18 cellular contexts compared by ENCODE assay signal in genomic region chr13:113814435-113814821, GRCh38. TPM values are rescaled to one million over a fixed set of nuclear protein-coding genes. Genes with fewer than 3 reads are reported as not detected.
DNase-seq lines count a peak whose midpoint lies in the region; ATAC-seq and TF ChIP-seq lines count a peak whose summit lies in the region.
"Had no signal": no experiment of that assay in that cellular context is flagged by ENCODE, and none has a peak within 500 bp of the region (broad histone marks: within the 10 kb centered on the region; RNA-seq: fewer than 3 reads in every experiment).

No MANE protein-coding gene starts in this region.

- H3K9ac ChIP-seq in GM23248: no peak overlapping the region

- no peak overlapping the region for H3K4me2 ChIP-seq in GM23248 (ENCODE audit: unreplicated experiment)

- H3K4me3 ChIP-seq in GM23248: no peak overlapping the region
- H3K4me3 ChIP-seq in fibroblast of villous mesenchyme (ENCODE audit: low read depth, low read length): no peak overlapping the region
- H3K4me3 ChIP-seq: adrenal gland, skin epidermis had no signal

- peaks cover 26 to 28% of the 10 kb centered on the region in 2 donors for H3K36me3 Mint-ChIP-seq in stimulated activated naive B cell treated with anti-CD40 and anti-IgM and Interleukin-4, amounts not matched to agents 10 μg/mL and 1 μg/mL and 100 μg/mL, for 72 hours

- H3K36me3 ChIP-seq in GM23248 (ENCODE audit: low read depth): no peaks in the 10 kb centered on the region
- H3K36me3 ChIP-seq: adrenal gland had no signal

- CTCF ChIA-PET in RWPE1 (lab: Yijun Ruan, JAX): interaction anchor here (0.6 to 1.4 kb wide), 3 partner anchors 22 to 133 kb away, joined by 3 read pairs; no protein-coding TSS in a partner anchor

- H3K27ac ChIP-seq in GM23248: no peak overlapping the region
- H3K27ac ChIP-seq in RWPE1: peak overlapping the region; percentile 1
- H3K27ac ChIP-seq: skin epidermis had no signal

- H3K4me3 Mint-ChIP-seq in stimulated activated naive B cell treated with anti-CD40 and anti-IgM and Interleukin-4, amounts not matched to agents 10 μg/mL and 1 μg/mL and 100 μg/mL, for 72 hours: no peak overlapping the region

- H3K27me3 ChIP-seq in GM23248 (replicated peaks; ENCODE audit: insufficient read depth): no peaks in the 10 kb centered on the region
- H3K27me3 ChIP-seq: adrenal gland had no signal

- peaks cover 0 to 4% of the 10 kb centered on the region in 2 donors for H3K9me3 Mint-ChIP-seq in stimulated activated naive B cell treated with anti-CD40 and anti-IgM and Interleukin-4, amounts not matched to agents 10 μg/mL and 1 μg/mL and 100 μg/mL, for 72 hours
- H3K9me3 Mint-ChIP-seq: natural killer cell treated with Interleukin-12 subunit alpha and Interleukin-12 subunit beta and Interleukin-15 and Interleukin-18, amount 100 ng/mL, for 72 hours had no signal

- in situ Hi-C loops in GM23248 (cut with MboI): no loop called here

- POLR2A ChIA-PET in RWPE1 (lab: Yijun Ruan, JAX; ENCODE audit: low non-redundant PET): no interaction called here

- peak overlapping the region; percentile 42 for H3K27ac Mint-ChIP-seq in stimulated activated naive B cell treated with anti-CD40 and anti-IgM and Interleukin-4, amounts not matched to agents 10 μg/mL and 1 μg/mL and 100 μg/mL, for 72 hours

- H3K79me2 ChIP-seq in GM23248 (ENCODE audit: insufficient read depth): no peaks in the 10 kb centered on the region

- WGBS in GM23248 (ENCODE audit: low coverage in 1 of 2, low lambda C conversion rate in 2 of 2, missing lambda C conversion rate in 2 of 2), 2 experiments: 75 to 81% methylated on average over 10 to 11 of the region's 11 CpGs

- peaks cover 21 to 26% of the 10 kb centered on the region in 2 donors for H3K4me1 Mint-ChIP-seq in stimulated activated naive B cell treated with anti-CD40 and anti-IgM and Interleukin-4, amounts not matched to agents 10 μg/mL and 1 μg/mL and 100 μg/mL, for 72 hours

- TF ChIP-seq CTCF in RWPE1 (conservative IDR thresholded peaks at IDR 0.05; ENCODE audit: low read depth): no peak
- TF ChIP-seq CTCF in fibroblast of villous mesenchyme (IDR thresholded peaks at IDR 0.05; ENCODE audit: insufficient read depth, low read depth, low read length): no peak

- DNase-seq in GM23248 (peak; percentile 46), RWPE1 (ENCODE audit: low spot score) (no peak), fibroblast of villous mesenchyme (ENCODE audit: low read depth) (peak; percentile 33), NCI-H1417 treated with DMSO at 0.1 percent for 48 hours (lab: John Stamatoyannopoulos, UW) (no peak), amygdala (lab: John Stamatoyannopoulos, UW) (no peak)
- no peak for DNase-seq in stimulated activated naive B cell treated with anti-CD40 and anti-IgM and Interleukin-4, amounts not matched to agents 10 μg/mL and 1 μg/mL and 100 μg/mL, for 72 hours
- DNase-seq: activated CD4-positive, CD25-positive, alpha-beta regulatory T cell; activated T-cell treated with anti-CD3 and anti-CD28 coated beads for 4 hours; effector memory CD4-positive, alpha-beta T cell; KBM-7; kidney; NCI-H1930; substantia nigra; SW 1271 had no signal

- no peaks in the 10 kb centered on the region for H4K20me1 ChIP-seq in GM23248 (ENCODE audit: insufficient read depth)

- H3K27me3 Mint-ChIP-seq in stimulated activated naive B cell treated with anti-CD40 and anti-IgM and Interleukin-4, amounts not matched to agents 10 μg/mL and 1 μg/mL and 100 μg/mL, for 72 hours: no peaks in the 10 kb centered on the region

- H2AFZ ChIP-seq in GM23248: no peak overlapping the region

- peaks cover 17% of the 10 kb centered on the region for H3K4me1 ChIP-seq in GM23248 (ENCODE audit: insufficient read depth)
- H3K4me1 ChIP-seq: adrenal gland had no signal

- no peaks in the 10 kb centered on the region for H3K9me2 ChIP-seq in GM23248 (ENCODE audit: insufficient read depth)

- H3K9me3 ChIP-seq in GM23248 (ENCODE audit: low read depth): no peaks in the 10 kb centered on the region
- H3K9me3 ChIP-seq: adrenal gland had no signal

- peaks cover 16% of the 10 kb centered on the region; the same call in 1 of the 2 replicates for H3F3A ChIP-seq in GM23248 (ENCODE audit: insufficient read depth)

- ATAC-seq in stimulated activated naive B cell treated with anti-CD40 and anti-IgM and Interleukin-4, amounts not matched to agents 10 μg/mL and 1 μg/mL and 100 μg/mL, for 72 hours (replicated peaks): no peak
- ATAC-seq in GM18519 (IDR thresholded peaks at IDR 0.05; ENCODE audit: low FRiP score, unreplicated experiment): no peak
- ATAC-seq: natural killer cell treated with Interleukin-12 subunit alpha and Interleukin-12 subunit beta and Interleukin-15 and Interleukin-18, amount 100 ng/mL, for 72 hours had no signal

RNA-seq across cellular contexts. Expression of gene GAS6, which starts 49.4 kb away (rescaled TPM):
- 998 and 1,035 TPM in 2 replicates for total RNA-seq in GM23248 (2014; rRNA removed; shearing (Covaris generic))
- 822 and 865 TPM in 2 replicates for polyA plus RNA-seq in GM23248 (2016; fragmentation: Nextera tagmentation; extraction: Ambion mirVana)
- total RNA-seq in fibroblast of villous mesenchyme: 172 and 216 TPM in 2 replicates

RNA-seq across cellular contexts. Expression of gene TMEM255B, which starts 55.4 kb away (rescaled TPM):
- total RNA-seq in GM23248 (2014; rRNA removed; shearing (Covaris generic)): 7.7 TPM in 1 of 2 replicates, not detected in the other
- 6.8 and 8.2 TPM in 2 replicates for polyA plus RNA-seq in GM23248 (2016; fragmentation: Nextera tagmentation; extraction: Ambion mirVana)
- total RNA-seq in fibroblast of villous mesenchyme: 0.43 and 1.6 TPM in 2 replicates

Comparison
In these comparisons a context has a peak if more than half of its experiments do, and no peak if none do; other contexts are left out.
1. DNase-seq: peak in GM23248 (single experiment) and fibroblast of villous mesenchyme (single experiment); none in RWPE1 (single experiment), stimulated activated naive B cell treated with anti-CD40 and anti-IgM and Interleukin-4, amounts not matched to agents 10 μg/mL and 1 μg/mL and 100 μg/mL, for 72 hours (single experiment), NCI-H1417 treated with DMSO at 0.1 percent for 48 hours (single experiment) and amygdala (0 of 56).